21 cellular contexts compared by ENCODE assay signal in the genomic region with DNA sequence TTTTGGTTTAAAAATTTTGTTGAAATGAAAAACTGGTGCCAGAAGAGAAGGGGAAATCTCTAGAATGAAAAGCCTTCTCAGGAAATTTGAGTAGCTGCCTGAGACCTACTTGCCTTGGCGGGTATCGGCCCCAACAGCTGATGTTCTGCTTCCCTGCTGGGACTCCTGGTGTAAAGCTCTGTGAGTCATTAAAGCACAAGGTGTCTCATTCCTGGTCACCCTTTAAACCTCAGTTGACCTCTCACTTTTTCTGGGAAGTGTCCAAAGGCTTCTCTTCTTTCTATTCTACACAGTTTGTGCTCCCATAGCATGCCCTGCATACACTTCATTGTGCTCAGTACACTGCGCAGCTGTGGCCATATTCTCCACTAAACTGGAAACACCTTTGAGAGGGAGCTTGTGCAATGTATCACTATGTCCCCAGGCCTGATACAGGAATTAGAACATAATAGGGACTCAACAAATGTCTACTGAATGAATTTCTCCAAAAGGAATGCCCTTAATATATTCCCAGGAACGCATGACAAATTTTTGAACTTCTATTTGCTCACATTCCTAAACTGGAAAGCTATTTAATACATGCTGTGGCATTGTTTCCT.
"Had no signal": no experiment of that assay in that cellular context is flagged by ENCODE, and none has a peak within 500 bp of the region (broad histone marks: within the 10 kb centered on the region; RNA-seq: fewer than 3 reads in every experiment).

No MANE protein-coding gene starts in this region.

- H3K9me3 ChIP-seq: body of pancreas had no signal

- H3K27ac Mint-ChIP-seq: activated CD4-positive, alpha-beta T cell treated with anti-CD3 and anti-CD28 coated beads, Interleukin-2, amount 10 ng/mL, durations not matched to agents 7 days and 5 days; activated CD8-positive, alpha-beta T cell treated with anti-CD3 and anti-CD28 coated beads for 36 hours; activated naive CD4-positive, alpha-beta T cell treated with anti-CD3 and anti-CD28 coated beads, Interleukin-2, amount 50 U/mL, for 24 hours; nephron; stimulated activated naive B cell treated with anti-CD40 and anti-IgM and Interleukin-4, amounts not matched to agents 10 μg/mL and 1 μg/mL and 100 μg/mL, for 72 hours; T-helper 2 cell treated with Interferon-gamma antibody and Interleukin-4, amounts not matched to agents 5 μg/mL and 100 μg/mL, for 36 hours; type B pancreatic cell had no signal

- H3K27me3 ChIP-seq: body of pancreas, foreskin keratinocyte had no signal

- H3K9me3 Mint-ChIP-seq: activated CD4-positive, alpha-beta T cell treated with anti-CD3 and anti-CD28 coated beads, Interleukin-2, amount 10 ng/mL, durations not matched to agents 7 days and 5 days; activated naive CD4-positive, alpha-beta T cell treated with anti-CD3 and anti-CD28 coated beads, Interleukin-2, amount 50 U/mL, for 24 hours had no signal

- H3K36me3 ChIP-seq: WERI-Rb-1 had no signal

- H3K27me3 Mint-ChIP-seq: activated CD4-positive, alpha-beta T cell treated with anti-CD3 and anti-CD28 coated beads, Interleukin-2, amount 10 ng/mL, durations not matched to agents 7 days and 5 days; activated CD8-positive, alpha-beta T cell treated with anti-CD3 and anti-CD28 coated beads for 36 hours; stimulated activated naive B cell treated with anti-CD40 and anti-IgM and Interleukin-4, amounts not matched to agents 10 μg/mL and 1 μg/mL and 100 μg/mL, for 72 hours; type B pancreatic cell had no signal

- H3K4me1 ChIP-seq: body of pancreas, foreskin keratinocyte had no signal

- H3K36me3 Mint-ChIP-seq: activated naive CD4-positive, alpha-beta T cell treated with anti-CD3 and anti-CD28 coated beads, Interleukin-2, amount 50 U/mL, for 24 hours; stimulated activated naive B cell treated with anti-CD40 and anti-IgM and Interleukin-4, amounts not matched to agents 10 μg/mL and 1 μg/mL and 100 μg/mL, for 72 hours; type B pancreatic cell had no signal

- H3K4me3 Mint-ChIP-seq: activated CD4-positive, alpha-beta T cell treated with anti-CD3 and anti-CD28 coated beads, Interleukin-2, amount 10 ng/mL, durations not matched to agents 7 days and 5 days; activated CD8-positive, alpha-beta T cell treated with anti-CD3 and anti-CD28 coated beads for 36 hours; activated naive CD4-positive, alpha-beta T cell treated with anti-CD3 and anti-CD28 coated beads, Interleukin-2, amount 50 U/mL, for 24 hours; nephron; stimulated activated naive B cell treated with anti-CD40 and anti-IgM and Interleukin-4, amounts not matched to agents 10 μg/mL and 1 μg/mL and 100 μg/mL, for 72 hours; T-helper 2 cell treated with Interferon-gamma antibody and Interleukin-4, amounts not matched to agents 5 μg/mL and 100 μg/mL, for 36 hours; type B pancreatic cell had no signal

- H3K4me3 ChIP-seq: body of pancreas had no signal

- ATAC-seq: activated CD8-positive, alpha-beta T cell treated with anti-CD3 and anti-CD28 coated beads for 36 hours; body of pancreas; foreskin keratinocyte; left cardiac atrium; sciatic nerve; stimulated activated naive B cell treated with anti-CD40 and anti-IgM and Interleukin-4, amounts not matched to agents 10 μg/mL and 1 μg/mL and 100 μg/mL, for 72 hours had no signal

- H3K27ac ChIP-seq: body of pancreas, foreskin keratinocyte, WERI-Rb-1 had no signal

- DNase-seq: activated CD4-positive, alpha-beta T cell treated with anti-CD3 and anti-CD28 coated beads, Interleukin-2, amount 10 ng/mL, durations not matched to agents 7 days and 5 days; activated CD4-positive, CD25-positive, alpha-beta regulatory T cell treated with anti-CD3 and anti-CD28 coated beads, Interleukin-2, amount 50 U/mL, for 72 hours; activated CD8-positive, alpha-beta T cell treated with anti-CD3 and anti-CD28 coated beads for 36 hours; activated gamma-delta T cell treated with Interleukin-2 at 50 U/mL for 16 hours; anterior cingulate cortex; body of pancreas; erythroblast; foreskin keratinocyte; glutamatergic neuron; hippocampal formation; left cardiac atrium; nucleus accumbens; stimulated activated CD4-positive, alpha-beta T cell treated with anti-CD3 and anti-CD28 coated beads, Interleukin-2, amount 100 ng/mL, for 48 hours; stimulated activated CD8-positive, alpha-beta memory T cell treated with anti-CD3 and anti-CD28 coated beads, Interleukin-4, amount 100 ng/mL, for 48 hours; stimulated activated naive B cell treated with anti-CD40 and anti-IgM and Interleukin-4, amounts not matched to agents 10 μg/mL and 1 μg/mL and 100 μg/mL, for 72 hours; WERI-Rb-1 had no signal

- H3K4me1 Mint-ChIP-seq: activated CD4-positive, alpha-beta T cell treated with anti-CD3 and anti-CD28 coated beads, Interleukin-2, amount 10 ng/mL, durations not matched to agents 7 days and 5 days; activated naive CD4-positive, alpha-beta T cell treated with anti-CD3 and anti-CD28 coated beads, Interleukin-2, amount 50 U/mL, for 24 hours; nephron; stimulated activated naive B cell treated with anti-CD40 and anti-IgM and Interleukin-4, amounts not matched to agents 10 μg/mL and 1 μg/mL and 100 μg/mL, for 72 hours had no signal
